ENCODE assay signal across 10 cellular contexts in genomic region chr2:235614900-235615712, GRCh38.
DNase-seq lines count a peak whose midpoint lies in the region; ATAC-seq and TF ChIP-seq lines count a peak whose summit lies in the region.
"Had no signal": no experiment of that assay in that cellular context is flagged by ENCODE, and none has a peak within 500 bp of the region (broad histone marks: within the 10 kb centered on the region; RNA-seq: fewer than 3 reads in every experiment).

No MANE protein-coding gene starts in this region.

- DNase-seq in SK-N-SH (no peak), posterior vena cava (ENCODE audit: low spot score) (peak; percentile 87), GM10248 (ENCODE audit: extremely low spot score) (no peak), HAP-1 (ENCODE audit: low spot score in 2 of 2) (no peak)
- no peak for DNase-seq in stimulated activated CD4-positive, alpha-beta T cell treated with anti-CD3 and anti-CD28 coated beads, Interleukin-12 subunit alpha, Interleukin-12 subunit beta, amount 100 ng/mL, for 4 hours
- no peak for DNase-seq in stimulated activated naive CD8-positive, alpha-beta T cell treated with anti-CD3 and anti-CD28 coated beads, Interleukin-15, amount 100 ng/mL, for 72 hours
- DNase-seq: Kasumi-1 had no signal

- H3K9ac ChIP-seq in BLaER1 (no peak overlapping the region), SK-N-SH (no peak overlapping the region)

- no peak for TF ChIP-seq RAD21 in SK-N-SH (IDR thresholded peaks at IDR 0.05; ENCODE audit: low read length)

- no peak overlapping the region for H3K27ac Mint-ChIP-seq in stimulated activated naive CD8-positive, alpha-beta T cell treated with anti-CD3 and anti-CD28 coated beads, Interleukin-15, amount 100 ng/mL, for 72 hours
- H3K27ac Mint-ChIP-seq: activated naive CD8-positive, alpha-beta T cell had no signal

- TF ChIP-seq POLR2A in gastroesophageal sphincter (IDR thresholded peaks at IDR 0.05) = no peak

- no peaks in the 10 kb centered on the region for H3K9me3 Mint-ChIP-seq in stimulated activated naive CD8-positive, alpha-beta T cell treated with anti-CD3 and anti-CD28 coated beads, Interleukin-15, amount 100 ng/mL, for 72 hours

- H3K4me1 ChIP-seq in BLaER1 = peaks cover 89% of the 10 kb centered on the region
- peaks cover 15 to 32% of the 10 kb centered on the region in 2 experiments; a peak in 2 of 4 replicates for H3K4me1 ChIP-seq in SK-N-SH (ENCODE audit: control insufficient read depth in 1 of 2, insufficient read depth in 2 of 2, low read depth in 1 of 2, low read length in 1 of 2)
- peaks cover 0 to 46% (median 10%) of the 10 kb centered on the region in 3 donors for H3K4me1 ChIP-seq in gastroesophageal sphincter
- H3K4me1 ChIP-seq in HAP-1 = no peaks in the 10 kb centered on the region

- in situ Hi-C loops in HAP-1 (cut with MboI; ENCODE audit: low sequenced_read_pairs) = no loop called here

- H3K79me2 ChIP-seq in SK-N-SH (ENCODE audit: insufficient read depth) = peaks cover 19% of the 10 kb centered on the region; the same call in 1 of the 2 replicates

- CTCF ChIA-PET in SK-N-SH (lab: Yijun Ruan, JAX) = no interaction called here
- CTCF ChIA-PET in GM10248 (lab: Yijun Ruan, JAX) = interaction anchor here (1.0 kb wide), 1 partner anchor 131 kb away, joined by 3 read pairs; no protein-coding TSS in a partner anchor

- H3K36me3 ChIP-seq in BLaER1 = no peaks in the 10 kb centered on the region
- H3K36me3 ChIP-seq in SK-N-SH (replicated peaks in 1 of 2; ENCODE audit: control insufficient read depth in 1 of 2, insufficient read depth in 2 of 2, low read length in 1 of 2) = no peaks in the 10 kb centered on the region
- no peaks in the 10 kb centered on the region for H3K36me3 ChIP-seq in gastroesophageal sphincter
- no peaks in the 10 kb centered on the region for H3K36me3 ChIP-seq in HAP-1 (replicated peaks)

- POLR2A ChIA-PET in SK-N-SH (lab: Yijun Ruan, JAX) = no interaction called here
- POLR2A ChIA-PET in GM10248 (lab: Yijun Ruan, JAX) = no interaction called here

- TF ChIP-seq EP300 in SK-N-SH (IDR thresholded peaks at IDR 0.05; ENCODE audit: borderline replicate concordance in 1 of 2, low read depth in 1 of 2, low read length in 1 of 2) (no peak), gastroesophageal sphincter (IDR thresholded peaks at IDR 0.05) (no peak)

- H3K27me3 ChIP-seq in BLaER1 = no peaks in the 10 kb centered on the region
- no peaks in the 10 kb centered on the region for H3K27me3 ChIP-seq in SK-N-SH (ENCODE audit: insufficient read depth)
- no peaks in the 10 kb centered on the region for H3K27me3 ChIP-seq in gastroesophageal sphincter
- no peaks in the 10 kb centered on the region for H3K27me3 ChIP-seq in HAP-1 (ENCODE audit: low read depth)

- H3K9me2 ChIP-seq in SK-N-SH = no peaks in the 10 kb centered on the region

- no peak overlapping the region for H3K4me3 Mint-ChIP-seq in stimulated activated naive CD8-positive, alpha-beta T cell treated with anti-CD3 and anti-CD28 coated beads, Interleukin-15, amount 100 ng/mL, for 72 hours
- H3K4me3 Mint-ChIP-seq: activated naive CD8-positive, alpha-beta T cell had no signal

- H4K20me1 ChIP-seq in BLaER1 (peaks cover 55% of the 10 kb centered on the region), SK-N-SH (ENCODE audit: insufficient read depth) (peaks cover 26% of the 10 kb centered on the region)

- no peak overlapping the region for H3K4me3 ChIP-seq in BLaER1
- H3K4me3 ChIP-seq in SK-N-SH (ENCODE audit: low read depth in 2 of 2, low read length in 1 of 2) = no peak overlapping the region
- H3K4me3 ChIP-seq in gastroesophageal sphincter = no peak overlapping the region
- H3K4me3 ChIP-seq in HAP-1 = no peak overlapping the region

- peaks cover 19% of the 10 kb centered on the region for H3K27me3 Mint-ChIP-seq in stimulated activated naive CD8-positive, alpha-beta T cell treated with anti-CD3 and anti-CD28 coated beads, Interleukin-15, amount 100 ng/mL, for 72 hours

- H3K27ac ChIP-seq in BLaER1 (no peak overlapping the region), SK-N-SH (ENCODE audit: low read depth in 2 of 2, low read length in 1 of 2) (peak overlapping the region in 1 of 2 experiments; percentile 35; a peak in 2 of 4 replicates), gastroesophageal sphincter (peak overlapping the region in 3 of 4 donors; percentile 50 to 73 (median 69))

- H2AFZ ChIP-seq in SK-N-SH (ENCODE audit: low read depth) = no peak overlapping the region

- TF ChIP-seq CTCF in SK-N-SH (IDR thresholded peaks at IDR 0.05) = no peak
- TF ChIP-seq CTCF in gastroesophageal sphincter (IDR thresholded peaks at IDR 0.05) = no peak
- TF ChIP-seq CTCF in GM10248 (IDR thresholded peaks at IDR 0.05; ENCODE audit: control extremely low read depth, extremely low read depth, low read depth, missing control alignments) = no peak

- 86% methylated on average over 10 of the region's 11 CpGs for WGBS in SK-N-SH (ENCODE audit: low lambda C conversion rate)
- WGBS in gastroesophageal sphincter (ENCODE audit: low coverage in 1 of 2), 2 donors = 38 to 56% methylated on average over 4 to 6 of the region's 11 CpGs

- H3K4me2 ChIP-seq in BLaER1 (peak overlapping the region; percentile 94), SK-N-SH (no peak overlapping the region)

- H3K9me3 ChIP-seq in BLaER1 = no peaks in the 10 kb centered on the region
- H3K9me3 ChIP-seq in SK-N-SH = no peaks in the 10 kb centered on the region
- no peaks in the 10 kb centered on the region for H3K9me3 ChIP-seq in gastroesophageal sphincter
- H3K9me3 ChIP-seq in HAP-1 = no peaks in the 10 kb centered on the region

- intact Hi-C loops in posterior vena cava (cut with DNase I) = no loop called here

- peak; percentile 95 for ATAC-seq in gastroesophageal sphincter
- no peak for ATAC-seq in stimulated activated naive CD8-positive, alpha-beta T cell treated with anti-CD3 and anti-CD28 coated beads, Interleukin-15, amount 100 ng/mL, for 72 hours

- H3F3A ChIP-seq in SK-N-SH (replicated peaks; ENCODE audit: insufficient read depth) = no peaks in the 10 kb centered on the region

- H3K4me1 Mint-ChIP-seq in stimulated activated naive CD8-positive, alpha-beta T cell treated with anti-CD3 and anti-CD28 coated beads, Interleukin-15, amount 100 ng/mL, for 72 hours = no peaks in the 10 kb centered on the region

TF ChIP-seq in SK-N-SH, 30 proteins besides CTCF, POLR2A, EP300 and RAD21 (continues in another document):
- TF ChIP-seq JUND (IDR thresholded peaks at IDR 0.05) (peak; percentile 31; the same call in 1 of the 2 replicates), IRF3 (IDR thresholded peaks at IDR 0.05; ENCODE audit: low read depth, low read length) (no peak), USF1 (IDR thresholded peaks at IDR 0.05; ENCODE audit: borderline replicate concordance, low read depth) (peak; percentile 32; the same call in 1 of the 2 replicates), TCF12 (IDR thresholded peaks at IDR 0.05) (peak; percentile 35; the same call in 1 of the 2 replicates), RFX5 (IDR thresholded peaks at IDR 0.05; ENCODE audit: low read length) (no peak), GABPA (IDR thresholded peaks at IDR 0.05; ENCODE audit: low read depth) (no peak), SIN3A (IDR thresholded peaks at IDR 0.05; ENCODE audit: borderline replicate concordance, low read depth, low read length) (no peak), MEF2A (IDR thresholded peaks at IDR 0.05; ENCODE audit: borderline replicate concordance, low read depth) (peak; percentile 26; the same call in 1 of the 2 replicates), GATA2 (CRISPR knock-in tag; IDR thresholded peaks at IDR 0.05) (no peak), FOXJ3 (CRISPR knock-in tag; IDR thresholded peaks at IDR 0.05) (no peak), RXRA (IDR thresholded peaks at IDR 0.05; ENCODE audit: borderline replicate concordance, low read depth) (peak; percentile 44; the same call in 1 of the 2 replicates), YY1 (IDR thresholded peaks at IDR 0.05; ENCODE audit: low read depth) (no peak), NFIC (IDR thresholded peaks at IDR 0.05; ENCODE audit: borderline replicate concordance) (peak; percentile 42; the same call in 1 of the 2 replicates), MXI1 (IDR thresholded peaks at IDR 0.05; ENCODE audit: low read depth, low read length) (no peak), ZBTB33 (IDR thresholded peaks at IDR 0.05; ENCODE audit: borderline replicate concordance, low read depth) (no peak), CHD2 (IDR thresholded peaks at IDR 0.05; ENCODE audit: low read length, partially characterized antibody) (no peak), SMC3 (IDR thresholded peaks at IDR 0.05; ENCODE audit: low read depth, low read length) (no peak)
